18 cellular contexts compared by ENCODE assay signal in genomic region chr5:124261133-124261532, GRCh38.
"Had no signal": no experiment of that assay in that cellular context is flagged by ENCODE, and none has a peak within 500 bp of the region (broad histone marks: within the 10 kb centered on the region; RNA-seq: fewer than 3 reads in every experiment).

No MANE protein-coding gene starts in this region.

- ATAC-seq: activated naive CD4-positive, alpha-beta T cell treated with anti-CD3 and anti-CD28 coated beads, Interleukin-2, amount 50 U/mL, for 72 hours; lower lobe of right lung; natural killer cell treated with Interleukin-12 subunit alpha and Interleukin-12 subunit beta and Interleukin-15 and Interleukin-18, amount 100 ng/mL, for 72 hours had no signal

- H3K36me3 ChIP-seq: adrenal gland, lower lobe of right lung, tibial nerve had no signal

- H3K9me3 ChIP-seq: adrenal gland, lower lobe of right lung had no signal

- H3K4me3 ChIP-seq: adrenal gland, coronary artery, lower lobe of right lung, tibial nerve had no signal

- DNase-seq: activated CD4-positive, alpha-beta T cell treated with anti-CD3 and anti-CD28 coated beads for 1 hour; activated gamma-delta T cell treated with Interleukin-2 at 50 U/mL for 16 hours; adrenal gland; erythroblast; foreskin melanocyte; hypothalamus; islet precursor cell; lower lobe of right lung; nucleus accumbens; stimulated activated CD4-positive, alpha-beta T cell treated with anti-CD3 and anti-CD28 coated beads, Interleukin-12 subunit alpha, Interleukin-12 subunit beta, amount 100 ng/mL, for 4 hours; stimulated activated CD4-positive, alpha-beta T cell treated with anti-CD3 and anti-CD28 coated beads, Interleukin-1b, Interleukin-23, amount 100 ng/mL, for 48 hours; stimulated activated CD8-positive, alpha-beta memory T cell treated with anti-CD3 and anti-CD28 coated beads, Interleukin-4, amount 100 ng/mL, for 48 hours; T-helper 1 cell; T1000 had no signal

- H3K27ac ChIP-seq: adrenal gland, coronary artery, lower lobe of right lung, tibial nerve had no signal

- H3K27me3 ChIP-seq: adrenal gland, tibial nerve had no signal

- H3K4me1 ChIP-seq: adrenal gland had no signal
